8 cellular contexts compared by ENCODE assay signal in genomic region chr9:136107155-136107952, GRCh38. TPM values are rescaled to one million over a fixed set of nuclear protein-coding genes. Genes with fewer than 3 reads are reported as not detected.
DNase-seq lines count a peak whose midpoint lies in the region; ATAC-seq lines count a peak whose summit lies in the region.

No MANE protein-coding gene starts in this region.

- in situ Hi-C loops in GM23248 (cut with MboI), result no loop called here

- intact Hi-C loops in Right ventricle myocardium inferior (cut with DNase I), result no loop called here

- DNase-seq in NCI-H1417 (lab: John Stamatoyannopoulos, UW), result peak in 2 of 3 experiments; percentile 28 to 40
- no peak for DNase-seq in NCI-H1417 treated with DMSO at 0.1 percent for 48 hours (lab: John Stamatoyannopoulos, UW)
- DNase-seq in NCI-H510A (lab: John Stamatoyannopoulos, UW), result peak; percentile 90
- DNase-seq in activated naive CD4-positive, alpha-beta T cell treated with anti-CD3 and anti-CD28 coated beads, Interleukin-2, amount 10 ng/mL, durations not matched to agents 7 days and 5 days, result peak; percentile 81
- peak; percentile 27 for DNase-seq in stimulated activated CD8-positive, alpha-beta memory T cell treated with anti-CD3 and anti-CD28 coated beads, Interleukin-4, amount 100 ng/mL, for 24 hours (ENCODE audit: low read depth)
- DNase-seq in Right ventricle myocardium inferior (ENCODE audit: missing footprints), result no peak
- DNase-seq in GM23248, result no peak
- DNase-seq in dedifferentiated amniotic fluid mesenchymal stem cell (ENCODE audit: extremely low spot score), result no peak

- WGBS in GM23248 (ENCODE audit: low coverage in 1 of 2, low lambda C conversion rate in 2 of 2, missing lambda C conversion rate in 2 of 2), 2 experiments, result 85 to 89% methylated on average over 29 of the region's 29 CpGs

- no peaks in the 10 kb centered on the region for H4K20me1 ChIP-seq in GM23248 (ENCODE audit: insufficient read depth)

- H3K79me2 ChIP-seq in GM23248 (ENCODE audit: insufficient read depth), result no peaks in the 10 kb centered on the region

- H3K27ac Mint-ChIP-seq in activated naive CD4-positive, alpha-beta T cell treated with anti-CD3 and anti-CD28 coated beads, Interleukin-2, amount 10 ng/mL, durations not matched to agents 7 days and 5 days, result peak overlapping the region; percentile 93

- H2AFZ ChIP-seq in GM23248, result no peak overlapping the region

- no peak for ATAC-seq in Right ventricle myocardium inferior

- H3K9me3 ChIP-seq in GM23248 (ENCODE audit: low read depth), result no peaks in the 10 kb centered on the region

- H3K9ac ChIP-seq in GM23248, result no peak overlapping the region

- no peaks in the 10 kb centered on the region for H3K9me3 Mint-ChIP-seq in activated naive CD4-positive, alpha-beta T cell treated with anti-CD3 and anti-CD28 coated beads, Interleukin-2, amount 10 ng/mL, durations not matched to agents 7 days and 5 days

- no peaks in the 10 kb centered on the region for H3K27me3 ChIP-seq in GM23248 (replicated peaks; ENCODE audit: insufficient read depth)

- no peak overlapping the region for H3K27ac ChIP-seq in GM23248

- H3K36me3 Mint-ChIP-seq in activated naive CD4-positive, alpha-beta T cell treated with anti-CD3 and anti-CD28 coated beads, Interleukin-2, amount 10 ng/mL, durations not matched to agents 7 days and 5 days, result peaks cover 6% of the 10 kb centered on the region

- no peaks in the 10 kb centered on the region for H3K36me3 ChIP-seq in GM23248 (ENCODE audit: low read depth)

- no peak overlapping the region for H3K4me2 ChIP-seq in GM23248 (ENCODE audit: unreplicated experiment)

- H3K4me3 Mint-ChIP-seq in activated naive CD4-positive, alpha-beta T cell treated with anti-CD3 and anti-CD28 coated beads, Interleukin-2, amount 10 ng/mL, durations not matched to agents 7 days and 5 days, result peak overlapping the region; percentile 74

- H3F3A ChIP-seq in GM23248 (ENCODE audit: insufficient read depth), result no peaks in the 10 kb centered on the region

- peaks cover 12% of the 10 kb centered on the region for H3K4me1 ChIP-seq in GM23248 (ENCODE audit: insufficient read depth)

- H3K9me2 ChIP-seq in GM23248 (ENCODE audit: insufficient read depth), result no peaks in the 10 kb centered on the region

- peaks cover 10% of the 10 kb centered on the region for H3K27me3 Mint-ChIP-seq in activated naive CD4-positive, alpha-beta T cell treated with anti-CD3 and anti-CD28 coated beads, Interleukin-2, amount 10 ng/mL, durations not matched to agents 7 days and 5 days

- peaks cover 68% of the 10 kb centered on the region for H3K4me1 Mint-ChIP-seq in activated naive CD4-positive, alpha-beta T cell treated with anti-CD3 and anti-CD28 coated beads, Interleukin-2, amount 10 ng/mL, durations not matched to agents 7 days and 5 days

- H3K4me3 ChIP-seq in GM23248, result no peak overlapping the region

- CTCF ChIA-PET in activated naive CD4-positive, alpha-beta T cell treated with anti-CD3 and anti-CD28 coated beads, Interleukin-2, amount 10 ng/mL, durations not matched to agents 7 days and 5 days (lab: Charles Lee), result interaction anchor here (0.8 to 3.6 kb wide), 3 partner anchors 11 to 139 kb away, joined by 3 to 14 read pairs (median 3); no protein-coding TSS in a partner anchor

RNA-seq across cellular contexts. Expression of gene TMEM250, which starts 11.3 kb away (rescaled TPM):
- 18.7 TPM for total RNA-seq in Right ventricle myocardium inferior
- total RNA-seq in GM23248 (2014; rRNA removed; shearing (Covaris generic)), result 69.7 and 94.0 TPM in 2 replicates
- polyA plus RNA-seq in GM23248 (2016; fragmentation: Nextera tagmentation; extraction: Ambion mirVana), result 25.2 and 25.9 TPM in 2 replicates

RNA-seq across cellular contexts. Expression of gene NACC2, which starts 12.3 kb away (rescaled TPM):
- 37.0 TPM for total RNA-seq in Right ventricle myocardium inferior
- total RNA-seq in GM23248 (2014; rRNA removed; shearing (Covaris generic)), result 30.7 and 35.9 TPM in 2 replicates
- 5.2 and 5.3 TPM in 2 replicates for polyA plus RNA-seq in GM23248 (2016; fragmentation: Nextera tagmentation; extraction: Ambion mirVana)

Comparison
In these comparisons a context has a peak if more than half of its experiments do, and no peak if none do; other contexts are left out.
1. DNase-seq: peak in NCI-H1417 (2 of 3), NCI-H510A (single experiment), activated naive CD4-positive, alpha-beta T cell treated with anti-CD3 and anti-CD28 coated beads, Interleukin-2, amount 10 ng/mL, durations not matched to agents 7 days and 5 days (single experiment) and stimulated activated CD8-positive, alpha-beta memory T cell treated with anti-CD3 and anti-CD28 coated beads, Interleukin-4, amount 100 ng/mL, for 24 hours (single experiment); none in NCI-H1417 treated with DMSO at 0.1 percent for 48 hours (single experiment), Right ventricle myocardium inferior (single experiment), GM23248 (single experiment) and dedifferentiated amniotic fluid mesenchymal stem cell (single experiment).